Comparison of ENCODE assay signal across 20 cellular contexts in genomic region chr12:62598846-62599245, GRCh38.
"Had no signal": no experiment of that assay in that cellular context is flagged by ENCODE, and none has a peak within 500 bp of the region (broad histone marks: within the 10 kb centered on the region; RNA-seq: fewer than 3 reads in every experiment).

No MANE protein-coding gene starts in this region.

- H3K9me3 ChIP-seq: colonic mucosa, esophagus muscularis mucosa, gastroesophageal sphincter, heart left ventricle, left lung, lower lobe of right lung, mucosa of descending colon had no signal

- ATAC-seq: foreskin keratinocyte; gastroesophageal sphincter; heart left ventricle; left cardiac atrium; left lung; left ventricle myocardium superior; lower lobe of right lung; mucosa of descending colon; naive thymus-derived CD8-positive, alpha-beta T cell had no signal

- H3K27me3 ChIP-seq: colonic mucosa, foreskin keratinocyte, gastroesophageal sphincter, heart left ventricle, left lung had no signal

- FAIRE-seq: endothelial cell of umbilical vein, frontal cortex, islet of Langerhans, keratinocyte had no signal

- H3K4me1 ChIP-seq: colonic mucosa had no signal

- DNase-seq: colonic mucosa; cortex of kidney; effector CD8-positive, alpha-beta T cell; foreskin keratinocyte; heart left ventricle; hippocampal formation; left cardiac atrium; left lung; left ventricle myocardium superior; lower lobe of right lung; mesenchymal stem cell; mucosa of descending colon; naive B cell; naive thymus-derived CD8-positive, alpha-beta T cell had no signal

- H3K4me3 ChIP-seq: colonic mucosa, esophagus muscularis mucosa, gastroesophageal sphincter, heart left ventricle, left lung, lower lobe of right lung, mucosa of descending colon had no signal

- H3K27ac ChIP-seq: colonic mucosa, esophagus muscularis mucosa, foreskin keratinocyte, gastroesophageal sphincter, heart left ventricle, left lung, lower lobe of right lung had no signal

- H3K36me3 ChIP-seq: colonic mucosa, esophagus muscularis mucosa, gastroesophageal sphincter, left lung, lower lobe of right lung had no signal
